ENCODE assay signal across 10 cellular contexts in genomic region chr10:15035385-15036301, GRCh38. TPM values are rescaled to one million over a fixed set of nuclear protein-coding genes. Genes with fewer than 3 reads are reported as not detected.
DNase-seq lines count a peak whose midpoint lies in the region; ATAC-seq, FAIRE-seq and TF ChIP-seq lines count a peak whose summit lies in the region.
"Had no signal": no experiment of that assay in that cellular context is flagged by ENCODE, and none has a peak within 500 bp of the region (broad histone marks: within the 10 kb centered on the region; RNA-seq: fewer than 3 reads in every experiment).

No MANE protein-coding gene starts in this region.

- H3K4me3 Mint-ChIP-seq in Caco-2 (ENCODE audit: unreplicated experiment), result no peak overlapping the region
- H3K4me3 Mint-ChIP-seq: CD8-positive, alpha-beta memory T cell had no signal

- peaks cover 0 to 10% of the 10 kb centered on the region in 2 experiments; a peak in 4 of 5 replicates for H3K4me1 ChIP-seq in K562 (replicated peaks in 1 of 2; ENCODE audit: control insufficient read depth in 2 of 2, insufficient read depth in 2 of 2, low read length in 2 of 2)
- H3K4me1 ChIP-seq in lung (ENCODE audit: control insufficient read depth in 2 of 2, insufficient read depth in 2 of 2, low read length in 2 of 2), result no peaks in the 10 kb centered on the region
- H3K4me1 ChIP-seq in Caco-2, result peaks cover 6% of the 10 kb centered on the region; the same call in 1 of the 2 replicates
- H3K4me1 ChIP-seq: pancreas had no signal

- no TSS peak for BruUV-seq in K562 (replicated peaks; lab: Mats Ljungman, UMichigan)
- BruUV-seq in Caco-2 (replicated peaks; lab: Mats Ljungman, UMichigan), result no TSS peak

- DNase-seq in Ammon's horn (ENCODE audit: low spot score) (peak; percentile 63), Kasumi-1 (lab: John Stamatoyannopoulos, UW) (peak; percentile 41 to 56), K562 (ENCODE audit: extremely low read depth in 1 of 4, low spot score in 3 of 4) (peak; percentile 51 to 82 (median 64)), lung (ENCODE audit: low spot score) (peak; percentile 31), Caco-2 (no peak)
- DNase-seq: CD8-positive, alpha-beta memory T cell; pancreas had no signal

- H3K9me3 Mint-ChIP-seq in Caco-2 (ENCODE audit: unreplicated experiment), result peaks cover 10% of the 10 kb centered on the region
- H3K9me3 Mint-ChIP-seq: CD8-positive, alpha-beta memory T cell had no signal

- in situ Hi-C loops in K562 (cut with MboI), result no loop called here

- H3K27me3 Mint-ChIP-seq in Caco-2 (ENCODE audit: insufficient read depth, unreplicated experiment), result no peaks in the 10 kb centered on the region

- H3K27ac Mint-ChIP-seq in Caco-2 (ENCODE audit: unreplicated experiment), result no peak overlapping the region
- H3K27ac Mint-ChIP-seq: CD8-positive, alpha-beta memory T cell had no signal

- TF ChIP-seq EP300 in K562 (IDR thresholded peaks at IDR 0.05; ENCODE audit: low read length), result no peak

- 12% methylated on average over 18 of the region's 18 CpGs for WGBS in K562 (ENCODE audit: insufficient coverage, low coverage, missing lambda C conversion rate)
- 60 to 67% methylated on average over 18 of the region's 18 CpGs for WGBS in lung, 2 donors

- H3K27ac ChIP-seq in K562 (ENCODE audit: extremely low read depth, low read depth, low read length) (peak overlapping the region; percentile 53; the same call in 1 of the 3 replicates), lung (ENCODE audit: low read depth in 1 of 2, low read length in 1 of 2) (no peak overlapping the region)
- H3K27ac ChIP-seq: pancreas had no signal

- H3K27me3 ChIP-seq in K562 (ENCODE audit: control insufficient read depth in 2 of 2, insufficient read depth in 2 of 2, low read length in 2 of 2), result no peaks in the 10 kb centered on the region; a peak in 2 of 5 replicates
- H3K27me3 ChIP-seq in lung (ENCODE audit: control insufficient read depth, insufficient read depth), result no peaks in the 10 kb centered on the region
- H3K27me3 ChIP-seq in Caco-2 (replicated peaks; ENCODE audit: control insufficient read depth, insufficient read depth, low read length), result no peaks in the 10 kb centered on the region
- H3K27me3 ChIP-seq: pancreas had no signal

- ATAC-seq in K562 (peak; percentile 97), lung (ENCODE audit: insufficient read depth, low FRiP score) (peak; percentile 70), HG03039 (IDR thresholded peaks at IDR 0.05; ENCODE audit: unreplicated experiment) (no peak), HG03354 (IDR thresholded peaks at IDR 0.05; ENCODE audit: poor library complexity, severe bottlenecking, unreplicated experiment) (no peak), HG02885 (IDR thresholded peaks at IDR 0.05; ENCODE audit: poor library complexity, unreplicated experiment) (no peak)

- POLR2A ChIA-PET in K562 (lab: Yijun Ruan, JAX), result no interaction called here
- POLR2A ChIA-PET in Caco-2 (lab: Charles Lee), result no interaction called here

- H3K9me3 ChIP-seq in K562 (replicated peaks; ENCODE audit: control insufficient read depth, insufficient read depth, low read depth, low read length) (no peaks in the 10 kb centered on the region), lung (ENCODE audit: control insufficient read depth in 2 of 2, insufficient read depth in 1 of 2, low read length in 1 of 2) (no peaks in the 10 kb centered on the region), Caco-2 (no peaks in the 10 kb centered on the region)
- H3K9me3 ChIP-seq: pancreas had no signal

- no peaks in the 10 kb centered on the region for H3K4me1 Mint-ChIP-seq in Caco-2 (ENCODE audit: low read depth, unreplicated experiment)

- H3K36me3 Mint-ChIP-seq in Caco-2 (ENCODE audit: insufficient read depth, unreplicated experiment), result no peaks in the 10 kb centered on the region
- H3K36me3 Mint-ChIP-seq: CD8-positive, alpha-beta memory T cell had no signal

- H3K36me3 ChIP-seq in K562 (ENCODE audit: control insufficient read depth, insufficient read depth, low read length) (no peaks in the 10 kb centered on the region), lung (ENCODE audit: control insufficient read depth in 2 of 2, insufficient read depth in 2 of 2, low read length in 2 of 2) (no peaks in the 10 kb centered on the region), Caco-2 (ENCODE audit: control insufficient read depth, insufficient read depth, low read length) (no peaks in the 10 kb centered on the region)
- H3K36me3 ChIP-seq: pancreas had no signal

- TF ChIP-seq CTCF in K562 (IDR thresholded peaks at IDR 0.05 in 2 of 3, conservative IDR thresholded peaks at IDR 0.05 in 1 of 3; ENCODE audit: insufficient read depth in 2 of 3, low read depth in 1 of 3, low read length in 3 of 3), result peak in 1 of 3 experiments; percentile 22; a peak in 2 of 6 replicates
- TF ChIP-seq CTCF in lung (IDR thresholded peaks at IDR 0.05; ENCODE audit: control extremely low read depth, extremely low read depth), result no peak
- TF ChIP-seq CTCF in Caco-2 (IDR thresholded peaks at IDR 0.05; ENCODE audit: insufficient read depth in 1 of 2, low read depth in 1 of 2, low read length in 1 of 2, severe bottlenecking in 1 of 2, unreplicated experiment in 1 of 2), result no peak

- FAIRE-seq in K562 (lab: Jason Lieb, UNC), result peak; percentile 94
- FAIRE-seq: pancreas had no signal

- TF ChIP-seq RAD21 in K562 (CRISPR knock-in tag; conservative IDR thresholded peaks at IDR 0.05 in 1 of 2, IDR thresholded peaks at IDR 0.05 in 1 of 2), result peak; percentile 18 to 27; a peak in 1 of 4 replicates

- no peaks in the 10 kb centered on the region for H3K79me2 ChIP-seq in K562 (ENCODE audit: control insufficient read depth, insufficient read depth, low read length)

- TF ChIP-seq POLR2A in K562 (conservative IDR thresholded peaks at IDR 0.05), result no peak

- H3K4me2 ChIP-seq in K562 (ENCODE audit: insufficient read depth, low read length), result peak overlapping the region; percentile 61

- peak overlapping the region; percentile 87 for H2AFZ ChIP-seq in K562 (ENCODE audit: low read depth, low read length)

- H3K4me3 ChIP-seq in K562 (no peak overlapping the region), lung (no peak overlapping the region), Caco-2 (ENCODE audit: low read depth, low read length) (no peak overlapping the region)
- H3K4me3 ChIP-seq: pancreas had no signal

- CTCF ChIA-PET in K562 (lab: Yijun Ruan, JAX; ENCODE audit: low intra/inter-chr PET ratio) (no interaction called here), Caco-2 (lab: Charles Lee) (no interaction called here)

- H3K9me1 ChIP-seq in K562 (ENCODE audit: control insufficient read depth, insufficient read depth, low read length), result no peaks in the 10 kb centered on the region

- no peak overlapping the region; a peak in 1 of 4 replicates for H3K9ac ChIP-seq in K562 (ENCODE audit: insufficient read depth in 1 of 2, low read depth in 2 of 2, low read length in 2 of 2)

- intact Hi-C loops in K562 (cut with micrococcal nuclease) (no loop called here), Caco-2 (cut with micrococcal nuclease; ENCODE audit: unreplicated experiment) (no loop called here)

- H4K20me1 ChIP-seq in K562 (replicated peaks; ENCODE audit: control insufficient read depth, insufficient read depth, low read length), result no peaks in the 10 kb centered on the region

TF ChIP-seq in K562, 482 proteins besides CTCF, POLR2A, EP300 and RAD21 (continues in another document):
- TF ChIP-seq ARHGAP35 (IDR thresholded peaks at IDR 0.05; ENCODE audit: partially characterized antibody), result no peak
- TF ChIP-seq SP1 (CRISPR knock-in tag; IDR thresholded peaks at IDR 0.05), result peak; percentile 48; the same call in 1 of the 2 replicates

RNA-seq across cellular contexts. Expression of gene OLAH, which starts 8.1 kb away (rescaled TPM):
- total RNA-seq in K562 (2011; cell fraction: chromatin; rRNA removed; ENCODE audit: low replicate concordance), result not detected in 2 replicates
- total RNA-seq in K562 (2011; cell fraction: nucleolus; rRNA removed), result not detected in 2 replicates
- not detected in 2 replicates for total RNA-seq in K562 (2011; cell fraction: nucleoplasm; rRNA removed)
- total RNA-seq in K562 (2014; rRNA removed), result not detected in 2 replicates
- total RNA-seq in K562 (2014; rRNA removed; fragmentation: Illumina TruSeq; extraction: Trizol), result 0.11 and 0.26 TPM in 2 replicates
- 0.22 TPM in 1 of 2 replicates, not detected in the other for total RNA-seq in K562 (2015; rRNA removed; fragmentation: Illumina TruSeq; extraction: Trizol)
- not detected in 2 replicates for total RNA-seq in K562 (2021)
- polyA plus RNA-seq in K562 (2011; rRNA removed), result 0.11 TPM in 1 of 2 replicates, not detected in the other
- 0.04 TPM in 1 of 2 replicates, not detected in the other for polyA plus RNA-seq in K562 (2011; cell fraction: cytosol; rRNA removed)
- polyA plus RNA-seq in K562 (2011; cell fraction: nucleus; rRNA removed), result not detected in 2 replicates
- polyA plus RNA-seq in K562 (2012), result 0.13 and 3.8 TPM in 2 replicates
- polyA plus RNA-seq in K562 (2014; fragmentation: Illumina TruSeq; extraction: Trizol), result 0.15 TPM in 1 of 2 replicates, not detected in the other
- under 1 TPM; 0.13 to 0.45 TPM for polyA plus RNA-seq in K562 (2014; fragmentation: Nextera tagmentation; extraction: Ambion mirVana)
- 0.21 and 0.58 TPM in 2 replicates for polyA plus RNA-seq in K562 (2014; rRNA removed)
- 0.27 and 0.28 TPM in 2 replicates for polyA minus RNA-seq in K562 (2011; rRNA and poly(A)+ RNA removed)
- not detected in 2 replicates for polyA minus RNA-seq in K562 (2011; cell fraction: cytosol; rRNA and poly(A)+ RNA removed)
- not detected in 2 replicates for polyA minus RNA-seq in K562 (2011; cell fraction: nucleus; rRNA and poly(A)+ RNA removed)
- 1 to 10 TPM in 1 of 2 donors, not detected in 1; 4.6 TPM for total RNA-seq in lung
- polyA plus RNA-seq in lung, result 10 to 100 TPM in 1 of 2 donors, under 1 TPM in 1; 0.49 to 20.6 TPM
- not detected in 2 replicates for total RNA-seq in Caco-2 (2022)
- total RNA-seq: CD8-positive, alpha-beta memory T cell; pancreas had no signal
- polyA plus RNA-seq: CD8-positive, alpha-beta memory T cell; pancreas had no signal

RNA-seq across cellular contexts. Expression of gene ACBD7, which starts 52.9 kb away (rescaled TPM):
- 0.30 and 0.76 TPM in 2 replicates for total RNA-seq in K562 (2011; cell fraction: chromatin; rRNA removed; ENCODE audit: low replicate concordance)
- total RNA-seq in K562 (2011; cell fraction: nucleolus; rRNA removed), result 0.33 TPM in 1 of 2 replicates, not detected in the other
- 0.81 and 2.3 TPM in 2 replicates for total RNA-seq in K562 (2011; cell fraction: nucleoplasm; rRNA removed)
- total RNA-seq in K562 (2014; rRNA removed) (0.98 and 1.4 TPM in 2 replicates), K562 (2014; rRNA removed; fragmentation: Illumina TruSeq; extraction: Trizol) (0.84 and 1.3 TPM in 2 replicates), K562 (2015; rRNA removed; fragmentation: Illumina TruSeq; extraction: Trizol) (0.72 and 1.1 TPM in 2 replicates), K562 (2021) (0.60 and 0.98 TPM in 2 replicates), lung (1 to 10 TPM; 1.9 to 4.0 TPM), Caco-2 (2022) (9.7 and 13.9 TPM in 2 replicates)
- polyA plus RNA-seq in K562 (2011; rRNA removed) (2.7 and 3.2 TPM in 2 replicates), K562 (2014; fragmentation: Illumina TruSeq; extraction: Trizol) (0.86 and 0.98 TPM in 2 replicates), K562 (2014; fragmentation: Nextera tagmentation; extraction: Ambion mirVana) (under 1 TPM; 0.21 to 0.27 TPM), K562 (2014; rRNA removed) (0.93 and 1.1 TPM in 2 replicates), lung (under 1 TPM; 0.19 to 0.35 TPM)
- polyA plus RNA-seq in K562 (2011; cell fraction: cytosol; rRNA removed), result 1.2 and 2.3 TPM in 2 replicates
- polyA plus RNA-seq in K562 (2011; cell fraction: nucleus; rRNA removed), result 0.78 and 0.87 TPM in 2 replicates
- polyA plus RNA-seq in K562 (2012), result 0.77 and 1.2 TPM in 2 replicates
- 2.9 and 3.4 TPM in 2 replicates for polyA minus RNA-seq in K562 (2011; rRNA and poly(A)+ RNA removed)
- polyA minus RNA-seq in K562 (2011; cell fraction: cytosol; rRNA and poly(A)+ RNA removed), result 1.7 TPM in 1 of 2 replicates, not detected in the other
- polyA minus RNA-seq in K562 (2011; cell fraction: nucleus; rRNA and poly(A)+ RNA removed), result 0.54 and 1.3 TPM in 2 replicates
- polyA plus RNA-seq: CD8-positive, alpha-beta memory T cell had no signal

Comparison
In these comparisons a context has a peak if more than half of its experiments do, and no peak if none do; other contexts are left out.
1. DNase-seq: peak in Ammon's horn (single experiment), Kasumi-1 (2 of 2), K562 (4 of 4) and lung (single experiment); none in Caco-2 (0 of 2).
2. ATAC-seq: peak in K562 (single experiment) and lung (single experiment); none in HG03039 (single experiment), HG03354 (single experiment) and HG02885 (single experiment).